19 cellular contexts compared by ENCODE assay signal in genomic region chr13:109509154-109509905, GRCh38.
DNase-seq lines count a peak whose midpoint lies in the region; ATAC-seq and TF ChIP-seq lines count a peak whose summit lies in the region.
"Had no signal": no experiment of that assay in that cellular context is flagged by ENCODE, and none has a peak within 500 bp of the region (broad histone marks: within the 10 kb centered on the region; RNA-seq: fewer than 3 reads in every experiment).

No MANE protein-coding gene starts in this region.

- no peak for ATAC-seq in activated T-cell treated with anti-CD3 and anti-CD28 coated beads, Interleukin-2, amount 50 U/mL, for 4 hours
- ATAC-seq: K562, mucosa of descending colon, pancreas had no signal

- no peaks in the 10 kb centered on the region for H3K9me3 Mint-ChIP-seq in activated T-cell treated with anti-CD3 and anti-CD28 coated beads, Interleukin-2, amount 50 U/mL, for 4 hours

- peaks cover 12% of the 10 kb centered on the region for H3K27me3 Mint-ChIP-seq in activated T-cell treated with anti-CD3 and anti-CD28 coated beads, Interleukin-2, amount 50 U/mL, for 4 hours (ENCODE audit: low read depth)

- H3K4me1 Mint-ChIP-seq in activated T-cell treated with anti-CD3 and anti-CD28 coated beads, Interleukin-2, amount 50 U/mL, for 4 hours (ENCODE audit: low read depth), result no peaks in the 10 kb centered on the region
- H3K4me1 Mint-ChIP-seq: activated CD4-positive, alpha-beta T cell treated with anti-CD3 and anti-CD28 coated beads, Interleukin-2, amount 10 ng/mL, durations not matched to agents 7 days and 5 days had no signal

- no peak overlapping the region for H3K27ac ChIP-seq in AG04450 (ENCODE audit: low read depth, low read length)
- H3K27ac ChIP-seq: BLaER1, pancreas, thoracic aorta had no signal

- no peaks in the 10 kb centered on the region for H3K9me3 ChIP-seq in AG04450 (ENCODE audit: control insufficient read depth, insufficient read depth, low read length)
- H3K9me3 ChIP-seq: mucosa of descending colon, pancreas, thoracic aorta had no signal

- H3K36me3 Mint-ChIP-seq in activated T-cell treated with anti-CD3 and anti-CD28 coated beads, Interleukin-2, amount 50 U/mL, for 4 hours (ENCODE audit: insufficient read depth), result no peaks in the 10 kb centered on the region

- no peak overlapping the region for H3K4me3 Mint-ChIP-seq in activated T-cell treated with anti-CD3 and anti-CD28 coated beads, Interleukin-2, amount 50 U/mL, for 4 hours
- H3K4me3 Mint-ChIP-seq: activated CD4-positive, alpha-beta T cell treated with anti-CD3 and anti-CD28 coated beads, Interleukin-2, amount 10 ng/mL, durations not matched to agents 7 days and 5 days had no signal

- H3K27me3 ChIP-seq in AG04450 (ENCODE audit: control insufficient read depth, insufficient read depth, low read length), result no peaks in the 10 kb centered on the region
- H3K27me3 ChIP-seq: BLaER1, pancreas had no signal

- H3K4me3 ChIP-seq in AG04450 (ENCODE audit: low read depth, low read length) (no peak overlapping the region), astrocyte of the cerebellum (ENCODE audit: low read depth, low read length) (no peak overlapping the region)
- H3K4me3 ChIP-seq: BLaER1, K562, mucosa of descending colon, pancreas, thoracic aorta had no signal

- TF ChIP-seq CTCF in AG04450 (IDR thresholded peaks at IDR 0.05; ENCODE audit: low read depth, low read length) (no peak), astrocyte of the cerebellum (IDR thresholded peaks at IDR 0.05; ENCODE audit: low read depth, low read length, missing control alignments) (no peak)

- in situ Hi-C loops in astrocyte of the cerebellum (cut with HindIII; ENCODE audit: low sequenced_read_pairs), result no loop called here

- POLR2A ChIA-PET in AG04450 (lab: Yijun Ruan, JAX), result no interaction called here

- CTCF ChIA-PET in AG04450 (lab: Charles Lee), result no interaction called here

- peak; percentile 8 for DNase-seq in AG04450 (ENCODE audit: low read depth, low spot score)
- peak; percentile 83 for DNase-seq in HCEC 1CT
- peak; percentile 65 for DNase-seq in astrocyte of the cerebellum (ENCODE audit: low read depth)
- peak; percentile 11 for DNase-seq in glomerular visceral epithelial cell (ENCODE audit: extremely low spot score)
- no peak for DNase-seq in DMS 273 treated with DMSO at 0.1 percent for 48 hours (lab: John Stamatoyannopoulos, UW)
- DNase-seq in activated T-cell treated with anti-CD3 and anti-CD28 coated beads, Interleukin-2, amount 50 U/mL, for 4 hours, result no peak
- no peak for DNase-seq in AML-193 (lab: John Stamatoyannopoulos, UW)
- no peak for DNase-seq in activated T-cell treated with anti-CD3 and anti-CD28 coated beads, Interleukin-2, amount 50 U/mL, for 48 hours
- DNase-seq: activated CD4-positive, alpha-beta T cell treated with anti-CD3 and anti-CD28 coated beads, Interleukin-2, amount 10 ng/mL, durations not matched to agents 7 days and 5 days; amniotic stem cell; islet precursor cell; mucosa of descending colon; NCI-H1694; NCI-H510A; pancreas; T-helper 2 cell had no signal

Comparison
In these comparisons a context has a peak if more than half of its experiments do, and no peak if none do; other contexts are left out.
1. DNase-seq: peak in AG04450 (single experiment), HCEC 1CT (single experiment), astrocyte of the cerebellum (single experiment) and glomerular visceral epithelial cell (single experiment); none in DMS 273 treated with DMSO at 0.1 percent for 48 hours (single experiment), activated T-cell treated with anti-CD3 and anti-CD28 coated beads, Interleukin-2, amount 50 U/mL, for 4 hours (single experiment), AML-193 (0 of 2) and activated T-cell treated with anti-CD3 and anti-CD28 coated beads, Interleukin-2, amount 50 U/mL, for 48 hours (0 of 2).